ENCODE assay signal across 8 cellular contexts in genomic region chr16:73068546-73069401, GRCh38. TPM values are rescaled to one million over a fixed set of nuclear protein-coding genes. Genes with fewer than 3 reads are reported as not detected.
DNase-seq lines count a peak whose midpoint lies in the region.

No MANE protein-coding gene starts in this region.

- DNase-seq in ELR (ENCODE audit: low read depth), result peak; percentile 94
- peak; percentile 33 for DNase-seq in NOMO-1 treated with dmso at 0.1 percent for 144 hours (lab: John Stamatoyannopoulos, UW; ENCODE audit: unreplicated experiment)
- no peak for DNase-seq in neuronal stem cell (ENCODE audit: low spot score)
- no peak for DNase-seq in stimulated activated CD4-positive, alpha-beta T cell treated with anti-CD3 and anti-CD28 coated beads, Interleukin-4, amount 100 ng/mL, for 4 hours
- no peak for DNase-seq in putamen (ENCODE audit: low spot score)
- DNase-seq in mesenteric fat pad (ENCODE audit: low spot score), result no peak
- DNase-seq in NCI-H2081 treated with DMSO at 0.1 percent for 48 hours (lab: John Stamatoyannopoulos, UW), result no peak

- WGBS in esophagus, 2 donors, result 72 to 75% methylated on average over 12 of the region's 12 CpGs
- WGBS in neuronal stem cell (ENCODE audit: extremely low coverage in 2 of 2, insufficient read length in 2 of 2, insufficient replicate concordance in 1 of 2), 2 donors, result no CpG with 5 or more reads among the region's 12 CpGs

- H3K9ac ChIP-seq in neuronal stem cell (ENCODE audit: low read depth, low read length, poor library complexity), result no peak overlapping the region

- H3K4me3 ChIP-seq in esophagus (ENCODE audit: low read depth in 1 of 2, low read length in 2 of 2) (no peak overlapping the region), neuronal stem cell (ENCODE audit: low read length in 2 of 2) (no peak overlapping the region)

- no peak overlapping the region for H4K8ac ChIP-seq in neuronal stem cell (ENCODE audit: low read depth, low read length)

- H2AK5ac ChIP-seq in neuronal stem cell (ENCODE audit: low read depth, low read length), result no peak overlapping the region

- H3K27ac ChIP-seq in esophagus (ENCODE audit: low read depth in 2 of 2, low read length in 1 of 2) (peak overlapping the region; percentile 39 to 77), neuronal stem cell (replicated peaks; ENCODE audit: low read length) (no peak overlapping the region)

- H3K14ac ChIP-seq in neuronal stem cell (ENCODE audit: low read length), result no peak overlapping the region

- H4K91ac ChIP-seq in neuronal stem cell (ENCODE audit: low read depth, low read length, poor library complexity), result no peak overlapping the region

- no peak overlapping the region for H2BK120ac ChIP-seq in neuronal stem cell (ENCODE audit: low read depth, low read length)

- H3K4ac ChIP-seq in neuronal stem cell (ENCODE audit: low read length), result no peak overlapping the region

- H3K4me2 ChIP-seq in neuronal stem cell (ENCODE audit: insufficient read depth, low read length, poor library complexity, severe bottlenecking), result no peak overlapping the region

- H2AFZ ChIP-seq in neuronal stem cell (ENCODE audit: low read length), result peak overlapping the region; percentile 54

- peak overlapping the region; percentile 6 for H3K18ac ChIP-seq in neuronal stem cell (ENCODE audit: low read length)

- H3K4me1 ChIP-seq in esophagus (ENCODE audit: control insufficient read depth in 2 of 2, insufficient read depth in 2 of 2, low read length in 1 of 2) (peaks cover 7 to 17% of the 10 kb centered on the region in 2 donors), neuronal stem cell (ENCODE audit: control insufficient read depth in 2 of 2, insufficient read depth in 1 of 2, low read depth in 1 of 2, low read length in 2 of 2) (peaks cover 13 to 32% of the 10 kb centered on the region in 2 donors)

- no peaks in the 10 kb centered on the region for H3K79me1 ChIP-seq in neuronal stem cell (ENCODE audit: low read depth, low read length)

- no peak overlapping the region for H3K23ac ChIP-seq in neuronal stem cell (ENCODE audit: low read depth, low read length, poor library complexity)

- H3K36me3 ChIP-seq in esophagus (ENCODE audit: control insufficient read depth in 2 of 2, insufficient read depth in 2 of 2, low read length in 1 of 2), result no peaks in the 10 kb centered on the region
- H3K36me3 ChIP-seq in neuronal stem cell (replicated peaks in 1 of 2; ENCODE audit: control insufficient read depth in 2 of 2, insufficient read depth in 2 of 2, low read length in 2 of 2), result no peaks in the 10 kb centered on the region

- H3K9me3 ChIP-seq in esophagus (ENCODE audit: control insufficient read depth in 2 of 2, insufficient read depth in 1 of 2, low read depth in 1 of 2, low read length in 1 of 2) (peaks cover 0 to 4% of the 10 kb centered on the region in 2 donors), neuronal stem cell (replicated peaks in 1 of 2; ENCODE audit: control insufficient read depth in 2 of 2, insufficient read depth in 1 of 2, low read depth in 1 of 2, low read length in 2 of 2) (no peaks in the 10 kb centered on the region)

- H3K27me3 ChIP-seq in esophagus (ENCODE audit: control insufficient read depth in 1 of 2, insufficient read depth in 2 of 2, low read length in 2 of 2), result peaks cover 0 to 11% of the 10 kb centered on the region in 2 donors
- peaks cover 14 to 64% (median 34%) of the 10 kb centered on the region in 3 experiments for H3K27me3 ChIP-seq in neuronal stem cell (ENCODE audit: control insufficient read depth in 3 of 3, insufficient read depth in 3 of 3, low read depth in 1 of 3, low read length in 3 of 3)

- no peak overlapping the region for H2BK12ac ChIP-seq in neuronal stem cell (ENCODE audit: low read length)

- H2BK15ac ChIP-seq in neuronal stem cell (ENCODE audit: low read length), result no peak overlapping the region

- H2BK5ac ChIP-seq in neuronal stem cell (ENCODE audit: low read length), result no peak overlapping the region

RNA-seq across cellular contexts. Expression of gene ZFHX3, which starts 20.8 kb away (rescaled TPM):
- 1 to 10 TPM in 1 of 2 donors, under 1 TPM in 1; 0.62 to 1.1 TPM for polyA plus RNA-seq in esophagus
- 1.8 TPM for polyA plus RNA-seq in neuronal stem cell (2013, experiment 1 of 2)
- 2.1 TPM for polyA plus RNA-seq in neuronal stem cell (2013, experiment 2 of 2)
- total RNA-seq in mesenteric fat pad, result 28.8 TPM

Comparison
In these comparisons a context has a peak if more than half of its experiments do, and no peak if none do; other contexts are left out.
1. DNase-seq: peak in ELR (single experiment) and NOMO-1 treated with dmso at 0.1 percent for 144 hours (single experiment); none in neuronal stem cell (single experiment), stimulated activated CD4-positive, alpha-beta T cell treated with anti-CD3 and anti-CD28 coated beads, Interleukin-4, amount 100 ng/mL, for 4 hours (0 of 2), putamen (single experiment), mesenteric fat pad (single experiment) and NCI-H2081 treated with DMSO at 0.1 percent for 48 hours (single experiment).